8 cellular contexts compared by ENCODE assay signal in the genomic region with DNA sequence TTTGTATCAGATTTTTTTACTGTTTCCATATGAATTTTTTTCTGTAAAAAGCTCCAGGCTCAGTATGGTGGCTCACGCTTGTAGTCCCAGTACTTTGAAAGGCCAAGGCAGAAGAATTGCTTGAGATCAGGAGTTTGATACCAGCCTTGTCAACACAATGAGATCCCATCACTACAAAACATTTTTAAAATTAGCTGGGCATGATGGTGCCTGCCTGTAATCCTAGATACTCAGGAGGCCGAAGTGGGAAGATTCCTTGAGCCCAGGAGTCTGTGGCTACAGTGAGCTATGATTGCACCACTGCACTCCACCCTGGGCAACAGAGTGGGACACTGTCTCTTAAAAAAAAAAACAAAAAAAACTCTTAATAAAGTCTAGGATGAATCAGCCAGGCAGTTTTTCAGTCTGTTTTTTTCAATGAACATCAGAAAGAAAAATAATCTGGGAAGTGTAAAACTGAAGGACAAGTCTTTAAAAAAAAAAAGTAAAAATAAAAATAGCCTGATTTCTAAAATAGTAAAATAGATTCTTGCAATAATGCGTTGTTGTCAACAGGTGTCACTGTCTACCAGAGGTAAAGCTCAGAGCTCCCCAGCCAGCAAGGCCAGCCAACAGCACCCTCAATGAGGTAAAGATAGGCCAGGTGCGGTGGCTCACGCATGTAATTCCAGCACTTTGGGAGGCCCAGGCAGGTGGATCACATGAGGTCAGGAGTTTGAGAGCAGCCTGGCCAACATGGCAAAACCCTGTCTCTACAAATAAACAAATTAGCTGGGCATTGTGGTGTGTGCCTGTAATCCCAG. TPM values are rescaled to one million over a fixed set of nuclear protein-coding genes. Genes with fewer than 3 reads are reported as not detected.
DNase-seq lines count a peak whose midpoint lies in the region; ATAC-seq, FAIRE-seq and TF ChIP-seq lines count a peak whose summit lies in the region.

No MANE protein-coding gene starts in this region.

- in situ Hi-C loops in HepG2 (cut with HindIII; ENCODE audit: extremely low pct_ligation_motif_present, low pct_unique_long_range_greater_than_20kb), result loop anchor here (10.0 to 25.0 kb wide), 2 partner anchors 230 to 652 kb away; no protein-coding TSS in a partner anchor

- no peak overlapping the region for H2AFZ ChIP-seq in HepG2 (ENCODE audit: low read length)

- no peak for TF ChIP-seq POLR2A in HepG2 (IDR thresholded peaks at IDR 0.05; ENCODE audit: insufficient read depth in 1 of 2, low read depth in 2 of 2, low read length in 2 of 2)

- no peak overlapping the region for H3K27ac Mint-ChIP-seq in stimulated activated naive B cell treated with anti-CD40 and anti-IgM and Interleukin-4, amounts not matched to agents 10 μg/mL and 1 μg/mL and 100 μg/mL, for 72 hours

- H3K79me2 ChIP-seq in HepG2 (ENCODE audit: insufficient read depth, low read length), result no peaks in the 10 kb centered on the region

- peak; percentile 51 for FAIRE-seq in HepG2 (lab: Jason Lieb, UNC)

- WGBS in HepG2 (ENCODE audit: low lambda C conversion rate), result 6% methylated on average over 5 of the region's 5 CpGs

- H3K36me3 Mint-ChIP-seq in stimulated activated naive B cell treated with anti-CD40 and anti-IgM and Interleukin-4, amounts not matched to agents 10 μg/mL and 1 μg/mL and 100 μg/mL, for 72 hours, result no peaks in the 10 kb centered on the region

- TF ChIP-seq CTCF in C4-2B (conservative IDR thresholded peaks at IDR 0.05) (peak; percentile 80), GM20000 (IDR thresholded peaks at IDR 0.05; ENCODE audit: extremely low read depth, missing control alignments) (peak; percentile 50), choroid plexus epithelial cell (conservative IDR thresholded peaks at IDR 0.05; ENCODE audit: low read depth, low read length) (peak; percentile 72), HepG2 (CRISPR knock-in tag; IDR thresholded peaks at IDR 0.05) (peak; percentile 74)

- no TSS peak for BruUV-seq in HepG2 (replicated peaks; lab: Mats Ljungman, UMichigan)

- ATAC-seq in HepG2, result peak; percentile 83
- peak; percentile 84 to 85 for ATAC-seq in stimulated activated naive B cell treated with anti-CD40 and anti-IgM and Interleukin-4, amounts not matched to agents 10 μg/mL and 1 μg/mL and 100 μg/mL, for 72 hours (replicated peaks)
- ATAC-seq in HG03045 (IDR thresholded peaks at IDR 0.05; ENCODE audit: unreplicated experiment), result no peak

- H3K4me3 ChIP-seq in choroid plexus epithelial cell (ENCODE audit: low read depth, low read length) (no peak overlapping the region), HepG2 (replicated peaks in 1 of 3; ENCODE audit: insufficient read depth in 1 of 3, low read depth in 2 of 3, low read length in 3 of 3) (no peak overlapping the region)

- CTCF ChIA-PET in HepG2 (lab: Yijun Ruan, JAX; ENCODE audit: low intra/inter-chr PET ratio, low total read pairs), result interaction anchor here (0.7 to 1.1 kb wide), 2 partner anchors 110 to 232 kb away, joined by 3 to 4 read pairs; no protein-coding TSS in a partner anchor

- H3K4me2 ChIP-seq in HepG2 (ENCODE audit: low read depth, low read length), result no peak overlapping the region

- H3K36me3 ChIP-seq in HepG2 (replicated peaks in 1 of 2; ENCODE audit: control insufficient read depth in 1 of 2, insufficient read depth in 2 of 2, low read length in 2 of 2), result no peaks in the 10 kb centered on the region

- H3K9ac ChIP-seq in HepG2 (ENCODE audit: insufficient read depth, low read depth, low read length), result no peak overlapping the region

- intact Hi-C loops in HepG2 (cut with micrococcal nuclease; ENCODE audit: unreplicated experiment), result loop anchor here (1.0 to 5.0 kb wide), 4 partner anchors 110 to 644 kb away; no protein-coding TSS in a partner anchor

- peak; percentile 31; the same call in 1 of the 2 replicates for TF ChIP-seq RAD21 in HepG2 (CRISPR knock-in tag; IDR thresholded peaks at IDR 0.05)

- no peak overlapping the region for H3K4me3 Mint-ChIP-seq in stimulated activated naive B cell treated with anti-CD40 and anti-IgM and Interleukin-4, amounts not matched to agents 10 μg/mL and 1 μg/mL and 100 μg/mL, for 72 hours

- peak; percentile 62 for DNase-seq in GM20000 (ENCODE audit: low spot score)
- DNase-seq in NCI-H2107 (lab: John Stamatoyannopoulos, UW), result peak; percentile 19
- DNase-seq in activated CD4-positive, CD25-positive, alpha-beta regulatory T cell treated with anti-CD3 and anti-CD28 coated beads, Interleukin-2, amount 50 U/mL, for 16 hours (ENCODE audit: low read depth, low spot score), result peak; percentile 16
- DNase-seq in choroid plexus epithelial cell (ENCODE audit: low read depth), result peak; percentile 72
- DNase-seq in HepG2 (ENCODE audit: low spot score), result peak; percentile 52
- DNase-seq in stimulated activated naive B cell treated with anti-CD40 and anti-IgM and Interleukin-4, amounts not matched to agents 10 μg/mL and 1 μg/mL and 100 μg/mL, for 72 hours, result peak; percentile 13

- TF ChIP-seq EP300 in HepG2 (IDR thresholded peaks at IDR 0.05; ENCODE audit: low read depth in 2 of 2, low read length in 2 of 2) (no peak), HepG2 (CRISPR knock-in tag; IDR thresholded peaks at IDR 0.05; ENCODE audit: borderline replicate concordance) (no peak)

- no peaks in the 10 kb centered on the region for H3K9me3 Mint-ChIP-seq in stimulated activated naive B cell treated with anti-CD40 and anti-IgM and Interleukin-4, amounts not matched to agents 10 μg/mL and 1 μg/mL and 100 μg/mL, for 72 hours

- no peaks in the 10 kb centered on the region for H4K20me1 ChIP-seq in HepG2 (ENCODE audit: insufficient read depth, low read length)

- H3K27me3 ChIP-seq in HepG2 (ENCODE audit: control insufficient read depth in 1 of 2, insufficient read depth in 2 of 2, low read length in 2 of 2), result peaks cover 1 to 17% of the 10 kb centered on the region in 2 experiments; a peak in 3 of 5 replicates

- POLR2A ChIA-PET in HepG2 (lab: Yijun Ruan, JAX), result interaction anchor here (1.2 kb wide), 1 partner anchor 9 kb away, joined by 15 read pairs; a partner anchor contains a TSS

- H3K9me3 ChIP-seq in HepG2 (ENCODE audit: low read length), result no peaks in the 10 kb centered on the region

- peaks cover 7 to 8% of the 10 kb centered on the region in 2 donors for H3K4me1 Mint-ChIP-seq in stimulated activated naive B cell treated with anti-CD40 and anti-IgM and Interleukin-4, amounts not matched to agents 10 μg/mL and 1 μg/mL and 100 μg/mL, for 72 hours

- no peak overlapping the region for H3K27ac ChIP-seq in C4-2B
- no peak overlapping the region for H3K27ac ChIP-seq in HepG2 (ENCODE audit: extremely low read length, insufficient read depth, low read length)

- H3K4me1 ChIP-seq in HepG2 (ENCODE audit: insufficient read depth, low read length), result no peaks in the 10 kb centered on the region

- H3K27me3 Mint-ChIP-seq in stimulated activated naive B cell treated with anti-CD40 and anti-IgM and Interleukin-4, amounts not matched to agents 10 μg/mL and 1 μg/mL and 100 μg/mL, for 72 hours, result peaks cover 12 to 33% of the 10 kb centered on the region in 2 donors

RNA-seq across cellular contexts. Expression of a gene that starts 9.3 kb away (rescaled TPM):
- total RNA-seq in HepG2 (2016; rRNA removed; fragmentation: Illumina TruSeq; extraction: Trizol), result 48.0 and 56.8 TPM in 2 replicates
- total RNA-seq in HepG2 (2016; cell fraction: cytosol; rRNA removed; fragmentation: Illumina TruSeq; extraction: Trizol; ENCODE audit: low read depth), result 13.1 and 21.9 TPM in 2 replicates
- 45.0 and 61.9 TPM in 2 replicates for total RNA-seq in HepG2 (2016; cell fraction: insoluble cytoplasmic fraction; rRNA removed; fragmentation: Illumina TruSeq; extraction: Trizol)
- 42.6 and 44.2 TPM in 2 replicates for total RNA-seq in HepG2 (2016; cell fraction: membrane; rRNA removed; fragmentation: Illumina TruSeq; extraction: Trizol)
- 29.4 and 34.0 TPM in 2 replicates for total RNA-seq in HepG2 (2016; cell fraction: nucleus; rRNA removed; fragmentation: Illumina TruSeq; extraction: Trizol)
- polyA plus RNA-seq in HepG2 (2011; rRNA removed), result 15.0 and 21.3 TPM in 2 replicates
- 7.3 and 11.1 TPM in 2 replicates for polyA plus RNA-seq in HepG2 (2011; cell fraction: cytosol; rRNA removed)
- polyA plus RNA-seq in HepG2 (2011; cell fraction: nucleus; rRNA removed), result 4.8 and 5.6 TPM in 2 replicates
- polyA plus RNA-seq in HepG2 (2012), result 20.3 and 21.3 TPM in 2 replicates
- polyA plus RNA-seq in HepG2 (2016; cell fraction: cytosol; fragmentation: Illumina TruSeq; extraction: Trizol; ENCODE audit: low read depth), result 17.0 and 23.6 TPM in 2 replicates
- polyA plus RNA-seq in HepG2 (2016; cell fraction: insoluble cytoplasmic fraction; fragmentation: Illumina TruSeq; extraction: Trizol; ENCODE audit: low read depth), result 45.3 and 56.4 TPM in 2 replicates
- 26.5 and 29.5 TPM in 2 replicates for polyA plus RNA-seq in HepG2 (2016; cell fraction: membrane; fragmentation: Illumina TruSeq; extraction: Trizol; ENCODE audit: low read depth)
- 22.5 and 23.3 TPM in 2 replicates for polyA plus RNA-seq in HepG2 (2016; cell fraction: nucleus; fragmentation: Illumina TruSeq; extraction: Trizol; ENCODE audit: insufficient read depth, low read depth)
- polyA minus RNA-seq in HepG2 (2011; rRNA and poly(A)+ RNA removed; ENCODE audit: low replicate concordance), result 5.8 and 12.9 TPM in 2 replicates
- 11.5 and 15.6 TPM in 2 replicates for polyA minus RNA-seq in HepG2 (2011; cell fraction: cytosol; rRNA and poly(A)+ RNA removed)
- polyA minus RNA-seq in HepG2 (2011; cell fraction: nucleus; rRNA and poly(A)+ RNA removed), result 51.4 and 60.9 TPM in 2 replicates

RNA-seq across cellular contexts. Expression of a gene that starts 25.7 kb away (rescaled TPM):
- 21.9 and 37.3 TPM in 2 replicates for total RNA-seq in HepG2 (2016; rRNA removed; fragmentation: Illumina TruSeq; extraction: Trizol)
- 1.4 and 1.6 TPM in 2 replicates for total RNA-seq in HepG2 (2016; cell fraction: cytosol; rRNA removed; fragmentation: Illumina TruSeq; extraction: Trizol; ENCODE audit: low read depth)
- total RNA-seq in HepG2 (2016; cell fraction: insoluble cytoplasmic fraction; rRNA removed; fragmentation: Illumina TruSeq; extraction: Trizol), result 20.9 and 34.8 TPM in 2 replicates
- 6.4 and 8.0 TPM in 2 replicates for total RNA-seq in HepG2 (2016; cell fraction: membrane; rRNA removed; fragmentation: Illumina TruSeq; extraction: Trizol)
- total RNA-seq in HepG2 (2016; cell fraction: nucleus; rRNA removed; fragmentation: Illumina TruSeq; extraction: Trizol), result 17.0 and 18.4 TPM in 2 replicates
- 5.9 and 10.1 TPM in 2 replicates for polyA plus RNA-seq in HepG2 (2011; rRNA removed)
- polyA plus RNA-seq in HepG2 (2011; cell fraction: cytosol; rRNA removed), result 4.4 and 4.8 TPM in 2 replicates
- polyA plus RNA-seq in HepG2 (2011; cell fraction: nucleus; rRNA removed), result 5.8 and 8.2 TPM in 2 replicates
- 5.1 and 12.5 TPM in 2 replicates for polyA plus RNA-seq in HepG2 (2012)
- 0.43 and 0.54 TPM in 2 replicates for polyA plus RNA-seq in HepG2 (2016; cell fraction: cytosol; fragmentation: Illumina TruSeq; extraction: Trizol; ENCODE audit: low read depth)
- 18.5 and 18.7 TPM in 2 replicates for polyA plus RNA-seq in HepG2 (2016; cell fraction: insoluble cytoplasmic fraction; fragmentation: Illumina TruSeq; extraction: Trizol; ENCODE audit: low read depth)
- 1.6 and 1.7 TPM in 2 replicates for polyA plus RNA-seq in HepG2 (2016; cell fraction: membrane; fragmentation: Illumina TruSeq; extraction: Trizol; ENCODE audit: low read depth)
- 11.7 and 12.4 TPM in 2 replicates for polyA plus RNA-seq in HepG2 (2016; cell fraction: nucleus; fragmentation: Illumina TruSeq; extraction: Trizol; ENCODE audit: insufficient read depth, low read depth)
- 6.2 and 12.3 TPM in 2 replicates for polyA minus RNA-seq in HepG2 (2011; rRNA and poly(A)+ RNA removed; ENCODE audit: low replicate concordance)
- polyA minus RNA-seq in HepG2 (2011; cell fraction: cytosol; rRNA and poly(A)+ RNA removed), result 11.8 and 15.1 TPM in 2 replicates
- 21.4 and 31.0 TPM in 2 replicates for polyA minus RNA-seq in HepG2 (2011; cell fraction: nucleus; rRNA and poly(A)+ RNA removed)

Comparison
In these comparisons a context has a peak if more than half of its experiments do, and no peak if none do; other contexts are left out.
1. DNase-seq: peak in every context shown above with its lines; median percentile 72 in choroid plexus epithelial cell; 62 in GM20000; 52 in HepG2; 19 in NCI-H2107; 16 in activated CD4-positive, CD25-positive, alpha-beta regulatory T cell treated with anti-CD3 and anti-CD28 coated beads, Interleukin-2, amount 50 U/mL, for 16 hours; 13 in stimulated activated naive B cell treated with anti-CD40 and anti-IgM and Interleukin-4, amounts not matched to agents 10 μg/mL and 1 μg/mL and 100 μg/mL, for 72 hours.